Comparison of ENCODE assay signal across 1 cellular context in genomic region chr4:2417765-2418651, GRCh38.
TF ChIP-seq lines count a peak whose summit lies in the region.

Gene ZFYVE28 (minus strand): TSS chr4:2418645. CDS start chr4:2418323, 322 bp downstream.

TF ChIP-seq in IMR-90, 13 proteins besides CTCF, POLR2A, EP300 and RAD21 (continued from another document):
- TF ChIP-seq USF2 (IDR thresholded peaks at IDR 0.05; ENCODE audit: low read depth, low read length) = no peak
- TF ChIP-seq NFE2L2 (IDR thresholded peaks at IDR 0.05; ENCODE audit: low read depth, low read length) = no peak
- no peak for TF ChIP-seq BHLHE40 (IDR thresholded peaks at IDR 0.05; ENCODE audit: low read depth, low read length)
- no peak for TF ChIP-seq CHD1 (IDR thresholded peaks at IDR 0.05; ENCODE audit: low read depth, low read length)
- no peak for TF ChIP-seq SMC3 (IDR thresholded peaks at IDR 0.05; ENCODE audit: low read depth, low read length)
- TF ChIP-seq CEBPB (IDR thresholded peaks at IDR 0.05; ENCODE audit: low read depth, low read length) = no peak
- TF ChIP-seq FOS (IDR thresholded peaks at IDR 0.05; ENCODE audit: low read depth, low read length) = no peak
- TF ChIP-seq MAFK (IDR thresholded peaks at IDR 0.05; ENCODE audit: low read depth, low read length) = no peak
